Comparison of ENCODE assay signal across 17 cellular contexts in the genomic region with DNA sequence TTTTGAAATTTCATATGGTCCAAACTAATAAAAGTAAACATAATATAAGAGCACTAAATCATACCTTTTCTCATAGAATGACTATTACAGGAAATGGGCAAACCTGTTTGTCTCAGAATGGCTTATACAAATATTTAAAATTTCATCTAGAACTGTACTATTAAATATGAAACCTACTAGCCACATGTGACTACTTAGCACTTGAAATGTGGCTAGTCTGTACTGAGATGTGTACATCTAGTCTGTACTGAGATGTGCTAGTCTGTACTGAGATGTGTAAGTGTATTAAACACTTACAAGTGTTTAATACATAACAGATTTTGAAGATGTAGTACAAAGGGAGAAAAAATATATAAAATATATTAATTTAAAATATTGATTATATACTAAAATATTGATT. TPM values are rescaled to one million over a fixed set of nuclear protein-coding genes. Genes with fewer than 3 reads are reported as not detected.
A peak's percentile ranks its signal among the peaks of the same experiment; 100 is the strongest.
DNase-seq lines count a peak whose midpoint lies in the region; ATAC-seq, FAIRE-seq and TF ChIP-seq lines count a peak whose summit lies in the region.
"Had no signal": no experiment of that assay in that cellular context is flagged by ENCODE, and none has a peak within 500 bp of the region (broad histone marks: within the 10 kb centered on the region; RNA-seq: fewer than 3 reads in every experiment).

No MANE protein-coding gene starts in this region.

- no peaks in the 10 kb centered on the region for H3K27me3 ChIP-seq in pancreas
- no peaks in the 10 kb centered on the region for H3K27me3 ChIP-seq in GM23338 (ENCODE audit: insufficient read depth)
- H3K27me3 ChIP-seq: BLaER1 had no signal

- H3K4me1 ChIP-seq in pancreas (no peaks in the 10 kb centered on the region), GM23338 (ENCODE audit: insufficient read depth) (no peaks in the 10 kb centered on the region)

- DNase-seq in DMS153 treated with DMSO at 0.1 percent for 48 hours (lab: John Stamatoyannopoulos, UW; ENCODE audit: unreplicated experiment) (peak; percentile 19), DMS153 (lab: John Stamatoyannopoulos, UW) (no peak), NCI-H69 (lab: John Stamatoyannopoulos, UW) (peak; percentile 28), pancreas (no peak), GM23338 (ENCODE audit: low spot score) (no peak), nephron progenitor cell (no peak)
- no peak for DNase-seq in activated T-cell treated with anti-CD3 and anti-CD28 coated beads, Interleukin-2, amount 50 U/mL, for 72 hours
- DNase-seq in activated T-cell treated with anti-CD3 and anti-CD28 coated beads, Interleukin-2, amount 50 U/mL, for 1 hour = no peak
- DNase-seq: HCEC 1CT, KG1, NCI-H2107, NCI-H446, NCI-H748 treated with DMSO at 0.1 percent for 48 hours, T-helper 1 cell had no signal

- no peaks in the 10 kb centered on the region for H3K79me2 ChIP-seq in GM23338 (replicated peaks; ENCODE audit: insufficient read depth)

- no peaks in the 10 kb centered on the region for H3F3A ChIP-seq in GM23338 (replicated peaks; ENCODE audit: low read depth)

- no peaks in the 10 kb centered on the region for H3K9me2 ChIP-seq in GM23338 (ENCODE audit: insufficient read depth)

- H3K36me3 ChIP-seq in pancreas (no peaks in the 10 kb centered on the region), GM23338 (ENCODE audit: insufficient read depth) (no peaks in the 10 kb centered on the region)

- peaks cover 8% of the 10 kb centered on the region for H4K20me1 ChIP-seq in GM23338 (replicated peaks; ENCODE audit: insufficient read depth)
- H4K20me1 ChIP-seq: BLaER1 had no signal

- H3K4me3 Mint-ChIP-seq in activated T-cell treated with anti-CD3 and anti-CD28 coated beads, Interleukin-2, amount 50 U/mL, for 72 hours = no peak overlapping the region
- H3K4me3 Mint-ChIP-seq in GM23338 (no peak overlapping the region), nephron progenitor cell (no peak overlapping the region)

- peak; percentile 47 to 52 for ATAC-seq in activated T-cell treated with anti-CD3 and anti-CD28 coated beads, Interleukin-2, amount 50 U/mL, for 72 hours (replicated peaks in 1 of 2)
- ATAC-seq in pancreas (no peak), GM23338 (no peak)

- no peak overlapping the region for H3K4me2 ChIP-seq in GM23338
- H3K4me2 ChIP-seq: BLaER1 had no signal

- no peak for TF ChIP-seq CTCF in pancreas (IDR thresholded peaks at IDR 0.05)
- no peak for TF ChIP-seq CTCF in GM23338 (conservative IDR thresholded peaks at IDR 0.05; ENCODE audit: low read depth in 2 of 2)
- no peak for TF ChIP-seq CTCF in nephron progenitor cell (IDR thresholded peaks at IDR 0.05)

- intact Hi-C loops in pancreas (cut with DNase I) = no loop called here

- no peak overlapping the region for H2AFZ ChIP-seq in GM23338

- H3K4me1 Mint-ChIP-seq in activated T-cell treated with anti-CD3 and anti-CD28 coated beads, Interleukin-2, amount 50 U/mL, for 72 hours (ENCODE audit: low read depth) = no peaks in the 10 kb centered on the region
- H3K4me1 Mint-ChIP-seq in GM23338 (no peaks in the 10 kb centered on the region), nephron progenitor cell (peaks cover 16% of the 10 kb centered on the region)

- H3K4me3 ChIP-seq in pancreas = no peak overlapping the region
- no peak overlapping the region for H3K4me3 ChIP-seq in GM23338
- H3K4me3 ChIP-seq: BLaER1, SK-N-MC had no signal

- H3K27me3 Mint-ChIP-seq in activated T-cell treated with anti-CD3 and anti-CD28 coated beads, Interleukin-2, amount 50 U/mL, for 72 hours (ENCODE audit: low read depth) = no peaks in the 10 kb centered on the region
- H3K27me3 Mint-ChIP-seq in GM23338 (ENCODE audit: insufficient read depth, low read depth, poor library complexity) (no peaks in the 10 kb centered on the region), nephron progenitor cell (ENCODE audit: low read depth, poor library complexity) (no peaks in the 10 kb centered on the region)

- no peaks in the 10 kb centered on the region for H3K36me3 Mint-ChIP-seq in activated T-cell treated with anti-CD3 and anti-CD28 coated beads, Interleukin-2, amount 50 U/mL, for 72 hours (ENCODE audit: insufficient read depth in 2 of 2)
- H3K36me3 Mint-ChIP-seq in GM23338 (ENCODE audit: low read depth) = peaks cover 3% of the 10 kb centered on the region; the same call in 1 of the 3 replicates
- peaks cover 11% of the 10 kb centered on the region for H3K36me3 Mint-ChIP-seq in nephron progenitor cell (ENCODE audit: low read depth)

- no peaks in the 10 kb centered on the region for H3K9me3 ChIP-seq in pancreas
- H3K9me3 ChIP-seq: BLaER1 had no signal

- H3K9me3 Mint-ChIP-seq in activated T-cell treated with anti-CD3 and anti-CD28 coated beads, Interleukin-2, amount 50 U/mL, for 72 hours = no peaks in the 10 kb centered on the region
- no peaks in the 10 kb centered on the region for H3K9me3 Mint-ChIP-seq in GM23338
- no peaks in the 10 kb centered on the region for H3K9me3 Mint-ChIP-seq in nephron progenitor cell

- no peak overlapping the region for H3K27ac Mint-ChIP-seq in activated T-cell treated with anti-CD3 and anti-CD28 coated beads, Interleukin-2, amount 50 U/mL, for 72 hours
- H3K27ac Mint-ChIP-seq in GM23338 = no peak overlapping the region
- no peak overlapping the region for H3K27ac Mint-ChIP-seq in nephron progenitor cell

- peak; percentile 5 for FAIRE-seq in pancreas (lab: Jason Lieb, UNC)

- H3K27ac ChIP-seq in pancreas (no peak overlapping the region), GM23338 (ENCODE audit: low read depth) (no peak overlapping the region)
- H3K27ac ChIP-seq: 22Rv1, BLaER1, SK-N-MC had no signal

TF ChIP-seq in GM23338, 12 proteins besides CTCF, POLR2A, EP300 and RAD21 (continues in another document):
- TF ChIP-seq CREB1 (CRISPR knock-in tag; IDR thresholded peaks at IDR 0.05; ENCODE audit: low read depth) (no peak), POLR2AphosphoS5 (IDR thresholded peaks at IDR 0.05; ENCODE audit: low read depth) (no peak), NANOG (IDR thresholded peaks at IDR 0.05; ENCODE audit: borderline replicate concordance) (no peak), ZNF331 (CRISPR knock-in tag; IDR thresholded peaks at IDR 0.05; ENCODE audit: low read depth) (no peak), JUNB (IDR thresholded peaks at IDR 0.05; ENCODE audit: unreplicated experiment) (no peak), ZNF114 (CRISPR knock-in tag; IDR thresholded peaks at IDR 0.05) (no peak), STAT1 (IDR thresholded peaks at IDR 0.05; ENCODE audit: unreplicated experiment) (no peak), EZH2phosphoT487 (IDR thresholded peaks at IDR 0.05; ENCODE audit: unreplicated experiment) (no peak)
- TF ChIP-seq, protein P1, sequence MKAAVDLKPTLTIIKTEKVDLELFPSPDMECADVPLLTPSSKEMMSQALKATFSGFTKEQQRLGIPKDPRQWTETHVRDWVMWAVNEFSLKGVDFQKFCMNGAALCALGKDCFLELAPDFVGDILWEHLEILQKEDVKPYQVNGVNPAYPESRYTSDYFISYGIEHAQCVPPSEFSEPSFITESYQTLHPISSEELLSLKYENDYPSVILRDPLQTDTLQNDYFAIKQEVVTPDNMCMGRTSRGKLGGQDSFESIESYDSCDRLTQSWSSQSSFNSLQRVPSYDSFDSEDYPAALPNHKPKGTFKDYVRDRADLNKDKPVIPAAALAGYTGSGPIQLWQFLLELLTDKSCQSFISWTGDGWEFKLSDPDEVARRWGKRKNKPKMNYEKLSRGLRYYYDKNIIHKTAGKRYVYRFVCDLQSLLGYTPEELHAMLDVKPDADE (IDR thresholded peaks at IDR 0.05) = no peak

RNA-seq across cellular contexts. Expression of a gene that starts 22.4 kb away (rescaled TPM):
- 10 to 100 TPM; 11.3 to 13.9 TPM for total RNA-seq in activated T-cell treated with anti-CD3 and anti-CD28 coated beads, Interleukin-2, amount 50 U/mL, for 72 hours
- total RNA-seq in pancreas = 1 to 10 TPM; 5.7 to 7.6 (median 7.3) TPM
- polyA plus RNA-seq in pancreas (1 to 10 TPM; 7.1 to 8.1 TPM), GM23338 (2016; fragmentation: Nextera tagmentation; extraction: Ambion mirVana) (6.3 and 10.1 TPM in 2 replicates)
- total RNA-seq in GM23338 (2014; rRNA removed; shearing (Covaris generic)) = 4.9 and 11.5 TPM in 2 replicates

RNA-seq across cellular contexts. Expression of a gene that starts 22.7 kb away (rescaled TPM):
- total RNA-seq in activated T-cell treated with anti-CD3 and anti-CD28 coated beads, Interleukin-2, amount 50 U/mL, for 72 hours = 10 to 100 TPM; 25.6 to 39.5 TPM
- total RNA-seq in pancreas = 10 to 100 TPM in 2 of 6 donors, 1 to 10 TPM in 4; 6.9 to 13.3 (median 8.8) TPM
- polyA plus RNA-seq in pancreas = 10 to 100 TPM; 10.7 to 19.2 TPM
- total RNA-seq in GM23338 (2014; rRNA removed; shearing (Covaris generic)) = 32.9 and 46.3 TPM in 2 replicates
- 6.3 and 9.1 TPM in 2 replicates for polyA plus RNA-seq in GM23338 (2016; fragmentation: Nextera tagmentation; extraction: Ambion mirVana)

RNA-seq across cellular contexts. Expression of a gene that starts 56.7 kb away (rescaled TPM):
- total RNA-seq in activated T-cell treated with anti-CD3 and anti-CD28 coated beads, Interleukin-2, amount 50 U/mL, for 72 hours = 10 to 100 TPM; 17.9 to 22.1 TPM
- total RNA-seq in pancreas = 10 to 100 TPM in 4 of 6 donors, 1 to 10 TPM in 2; 8.8 to 19.1 (median 15.3) TPM
- polyA plus RNA-seq in pancreas (10 to 100 TPM; 15.9 to 29.7 TPM), GM23338 (2016; fragmentation: Nextera tagmentation; extraction: Ambion mirVana) (206 and 211 TPM in 2 replicates)
- 63.0 and 94.3 TPM in 2 replicates for total RNA-seq in GM23338 (2014; rRNA removed; shearing (Covaris generic))

Comparison
In these comparisons a context has a peak if more than half of its experiments do, and no peak if none do; other contexts are left out.
1. DNase-seq: peak in DMS153 treated with DMSO at 0.1 percent for 48 hours (single experiment) and NCI-H69 (single experiment); none in DMS153 (single experiment), activated T-cell treated with anti-CD3 and anti-CD28 coated beads, Interleukin-2, amount 50 U/mL, for 72 hours (0 of 2), activated T-cell treated with anti-CD3 and anti-CD28 coated beads, Interleukin-2, amount 50 U/mL, for 1 hour (single experiment), pancreas (0 of 6), GM23338 (single experiment) and nephron progenitor cell (single experiment).
2. ATAC-seq: peak in activated T-cell treated with anti-CD3 and anti-CD28 coated beads, Interleukin-2, amount 50 U/mL, for 72 hours (2 of 2); none in pancreas (0 of 4) and GM23338 (single experiment).